8 cellular contexts compared by ENCODE assay signal in genomic region chr3:126476166-126476975, GRCh38. TPM values are rescaled to one million over a fixed set of nuclear protein-coding genes. Genes with fewer than 3 reads are reported as not detected.
DNase-seq lines count a peak whose midpoint lies in the region; ATAC-seq and TF ChIP-seq lines count a peak whose summit lies in the region.

No MANE protein-coding gene starts in this region.

- peaks cover 29% of the 10 kb centered on the region for H3K4me1 Mint-ChIP-seq in activated CD4-positive, alpha-beta T cell treated with anti-CD3 and anti-CD28 coated beads, Interleukin-2, amount 10 ng/mL, durations not matched to agents 24 days and 14 days
- peaks cover 28% of the 10 kb centered on the region for H3K4me1 Mint-ChIP-seq in activated CD8-positive, alpha-beta T cell treated with anti-CD3 and anti-CD28 coated beads for 36 hours (ENCODE audit: low read depth)
- H3K4me1 Mint-ChIP-seq in neural crest cell = peaks cover 38% of the 10 kb centered on the region

- POLR2A ChIA-PET in activated CD8-positive, alpha-beta T cell treated with anti-CD3 and anti-CD28 coated beads for 36 hours (lab: Charles Lee) = interaction anchor here (0.6 to 1.3 kb wide), 3 partner anchors 9 to 559 kb away, joined by 3 to 4 read pairs (median 3); partner anchors contain the start of gene SLC41A3

- CTCF ChIA-PET in activated CD8-positive, alpha-beta T cell treated with anti-CD3 and anti-CD28 coated beads for 36 hours (lab: Charles Lee) = interaction anchor here (0.8 kb wide), 1 partner anchor 203 kb away, joined by 5 read pairs; no protein-coding TSS in a partner anchor

- H3K36me3 Mint-ChIP-seq in activated CD4-positive, alpha-beta T cell treated with anti-CD3 and anti-CD28 coated beads, Interleukin-2, amount 10 ng/mL, durations not matched to agents 24 days and 14 days (ENCODE audit: low read depth) = peaks cover 21% of the 10 kb centered on the region
- peaks cover 26% of the 10 kb centered on the region for H3K36me3 Mint-ChIP-seq in activated CD8-positive, alpha-beta T cell treated with anti-CD3 and anti-CD28 coated beads for 36 hours (ENCODE audit: low read depth)
- peaks cover 2% of the 10 kb centered on the region for H3K36me3 Mint-ChIP-seq in neural crest cell (ENCODE audit: low read depth)

- intact Hi-C loops in activated CD4-positive, alpha-beta T cell treated with anti-CD3 and anti-CD28 coated beads, Interleukin-2, amount 10 ng/mL, durations not matched to agents 24 days and 14 days (cut with micrococcal nuclease) = loop anchor here (5.0 to 10.0 kb wide), 7 partner anchors 394 to 1638 kb away; partner anchors contain the start of genes OSBPL11, PLXNA1, SEC61A1 and SLC41A3
- intact Hi-C loops in activated CD8-positive, alpha-beta T cell treated with anti-CD3 and anti-CD28 coated beads for 36 hours (cut with micrococcal nuclease) = no loop called here

- ATAC-seq in HG02763 (IDR thresholded peaks at IDR 0.05; ENCODE audit: unreplicated experiment) = peak; percentile 17
- peak; percentile 14 for ATAC-seq in activated CD8-positive, alpha-beta T cell treated with anti-CD3 and anti-CD28 coated beads for 36 hours

- H3K27me3 Mint-ChIP-seq in activated CD4-positive, alpha-beta T cell treated with anti-CD3 and anti-CD28 coated beads, Interleukin-2, amount 10 ng/mL, durations not matched to agents 24 days and 14 days = peaks cover 3% of the 10 kb centered on the region
- no peaks in the 10 kb centered on the region for H3K27me3 Mint-ChIP-seq in activated CD8-positive, alpha-beta T cell treated with anti-CD3 and anti-CD28 coated beads for 36 hours
- peaks cover 3% of the 10 kb centered on the region for H3K27me3 Mint-ChIP-seq in neural crest cell (ENCODE audit: low read depth)

- H3K4me3 ChIP-seq in fibroblast of pulmonary artery (replicated peaks; ENCODE audit: low read depth, low read length) = peak overlapping the region; percentile 67

- H3K9me3 Mint-ChIP-seq in activated CD4-positive, alpha-beta T cell treated with anti-CD3 and anti-CD28 coated beads, Interleukin-2, amount 10 ng/mL, durations not matched to agents 24 days and 14 days = no peaks in the 10 kb centered on the region
- no peaks in the 10 kb centered on the region for H3K9me3 Mint-ChIP-seq in activated CD8-positive, alpha-beta T cell treated with anti-CD3 and anti-CD28 coated beads for 36 hours
- no peaks in the 10 kb centered on the region for H3K9me3 Mint-ChIP-seq in neural crest cell

- H3K27ac Mint-ChIP-seq in activated CD4-positive, alpha-beta T cell treated with anti-CD3 and anti-CD28 coated beads, Interleukin-2, amount 10 ng/mL, durations not matched to agents 24 days and 14 days = peak overlapping the region; percentile 67
- peak overlapping the region; percentile 82 for H3K27ac Mint-ChIP-seq in activated CD8-positive, alpha-beta T cell treated with anti-CD3 and anti-CD28 coated beads for 36 hours
- H3K27ac Mint-ChIP-seq in neural crest cell (ENCODE audit: unreplicated experiment) = peak overlapping the region; percentile 88

- H3K4me3 Mint-ChIP-seq in activated CD4-positive, alpha-beta T cell treated with anti-CD3 and anti-CD28 coated beads, Interleukin-2, amount 10 ng/mL, durations not matched to agents 24 days and 14 days = peak overlapping the region; percentile 86
- peak overlapping the region; percentile 80 for H3K4me3 Mint-ChIP-seq in activated CD8-positive, alpha-beta T cell treated with anti-CD3 and anti-CD28 coated beads for 36 hours
- H3K4me3 Mint-ChIP-seq in neural crest cell = peak overlapping the region; percentile 88

- DNase-seq in activated CD4-positive, alpha-beta T cell treated with anti-CD3 and anti-CD28 coated beads, Interleukin-2, amount 10 ng/mL, durations not matched to agents 24 days and 14 days = no peak
- no peak for DNase-seq in activated CD4-positive, alpha-beta T cell treated with anti-CD3 and anti-CD28 coated beads for 1 hour
- DNase-seq in NCI-H1417 treated with DMSO at 0.1 percent for 48 hours (lab: John Stamatoyannopoulos, UW) (peak; percentile 56), fibroblast of pulmonary artery (ENCODE audit: low read depth) (peak; percentile 39), neural crest cell (ENCODE audit: low read depth, low spot score) (peak; percentile 50), T-helper 9 cell (no peak)
- peak; percentile 60 for DNase-seq in activated CD8-positive, alpha-beta T cell treated with anti-CD3 and anti-CD28 coated beads for 36 hours

- no peak for TF ChIP-seq CTCF in activated CD8-positive, alpha-beta T cell treated with anti-CD3 and anti-CD28 coated beads for 36 hours (IDR thresholded peaks at IDR 0.05)
- TF ChIP-seq CTCF in fibroblast of pulmonary artery (IDR thresholded peaks at IDR 0.05; ENCODE audit: low read length, missing control alignments) (no peak), neural crest cell (conservative IDR thresholded peaks at IDR 0.05) (no peak)

RNA-seq across cellular contexts. Expression of gene ZXDC, which starts 0.7 kb away (rescaled TPM):
- total RNA-seq in activated CD4-positive, alpha-beta T cell treated with anti-CD3 and anti-CD28 coated beads, Interleukin-2, amount 10 ng/mL, durations not matched to agents 24 days and 14 days = 29.2 and 29.4 TPM in 2 replicates
- total RNA-seq in activated CD8-positive, alpha-beta T cell treated with anti-CD3 and anti-CD28 coated beads for 36 hours = 10 to 100 TPM; 27.8 to 29.8 TPM
- 34.3 and 34.7 TPM in 2 replicates for total RNA-seq in neural crest cell

RNA-seq across cellular contexts. Expression of gene UROC1, which starts 41.2 kb away (rescaled TPM):
- not detected in 2 replicates for total RNA-seq in activated CD4-positive, alpha-beta T cell treated with anti-CD3 and anti-CD28 coated beads, Interleukin-2, amount 10 ng/mL, durations not matched to agents 24 days and 14 days
- not detected for total RNA-seq in activated CD8-positive, alpha-beta T cell treated with anti-CD3 and anti-CD28 coated beads for 36 hours
- not detected in 2 replicates for total RNA-seq in neural crest cell

RNA-seq across cellular contexts. Expression of gene CHST13, which starts 47.6 kb away (rescaled TPM):
- total RNA-seq in activated CD4-positive, alpha-beta T cell treated with anti-CD3 and anti-CD28 coated beads, Interleukin-2, amount 10 ng/mL, durations not matched to agents 24 days and 14 days = not detected in 2 replicates
- total RNA-seq in activated CD8-positive, alpha-beta T cell treated with anti-CD3 and anti-CD28 coated beads for 36 hours = not detected
- 0.19 TPM in 1 of 2 replicates, not detected in the other for total RNA-seq in neural crest cell

Comparison
In these comparisons a context has a peak if more than half of its experiments do, and no peak if none do; other contexts are left out.
1. DNase-seq: peak in NCI-H1417 treated with DMSO at 0.1 percent for 48 hours (single experiment), activated CD8-positive, alpha-beta T cell treated with anti-CD3 and anti-CD28 coated beads for 36 hours (single experiment), fibroblast of pulmonary artery (single experiment) and neural crest cell (single experiment); none in activated CD4-positive, alpha-beta T cell treated with anti-CD3 and anti-CD28 coated beads, Interleukin-2, amount 10 ng/mL, durations not matched to agents 24 days and 14 days (single experiment), activated CD4-positive, alpha-beta T cell treated with anti-CD3 and anti-CD28 coated beads for 1 hour (single experiment) and T-helper 9 cell (single experiment).
2. Peak in every context shown above with its lines, with median percentiles within 50 percentile points of each other: H3K27ac Mint-ChIP-seq and H3K4me3 Mint-ChIP-seq.